In the genomic region with DNA sequence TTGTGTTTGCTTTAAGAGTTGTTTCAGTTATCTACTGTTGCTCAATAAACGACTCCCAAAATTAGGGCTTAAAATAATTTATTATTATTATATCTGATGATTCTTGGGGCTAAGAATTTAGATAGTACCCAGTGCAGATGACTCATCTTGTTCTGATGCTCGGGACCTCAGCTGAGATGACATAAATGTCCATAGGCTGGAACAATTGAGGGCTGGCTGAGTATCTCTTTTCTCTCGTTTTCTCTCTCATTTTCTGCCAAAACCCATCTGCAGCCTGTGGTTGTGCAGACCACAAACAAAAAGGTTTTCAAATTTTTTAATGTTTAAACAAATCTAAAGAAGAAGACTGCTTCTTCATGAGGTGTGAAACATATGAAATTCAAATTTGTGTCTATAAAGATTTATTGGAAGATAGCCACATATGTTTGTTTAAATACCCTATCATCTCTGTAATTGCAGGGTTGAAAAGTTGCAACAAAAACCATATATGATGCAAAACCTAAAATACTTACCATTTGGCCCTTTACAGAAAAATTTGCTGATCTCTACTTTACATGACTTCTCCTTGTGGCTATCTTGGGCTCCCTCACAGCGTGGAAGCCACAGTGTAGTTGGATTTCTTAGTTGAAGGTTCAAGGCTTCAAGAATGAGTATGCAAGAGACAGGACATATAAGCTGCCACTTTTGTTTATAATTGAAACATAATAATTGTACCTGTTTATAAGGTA, we compare ENCODE assay signal across 11 cellular contexts. TPM values are rescaled to one million over a fixed set of nuclear protein-coding genes. Genes with fewer than 3 reads are reported as not detected.
DNase-seq lines count a peak whose midpoint lies in the region; ATAC-seq and FAIRE-seq lines count a peak whose summit lies in the region.
"Had no signal": no experiment of that assay in that cellular context is flagged by ENCODE, and none has a peak within 500 bp of the region (broad histone marks: within the 10 kb centered on the region; RNA-seq: fewer than 3 reads in every experiment).

No MANE protein-coding gene starts in this region.

- peaks cover 84% of the 10 kb centered on the region for H3K4me1 Mint-ChIP-seq in activated CD4-positive, alpha-beta T cell treated with anti-CD3 and anti-CD28 coated beads, Interleukin-2, amount 10 ng/mL, durations not matched to agents 24 days and 14 days
- H3K4me1 Mint-ChIP-seq in activated naive CD8-positive, alpha-beta T cell treated with anti-CD3 and anti-CD28 coated beads, Interleukin-2, amount 50 U/mL, for 24 hours, result peaks cover 98% of the 10 kb centered on the region

- no peaks in the 10 kb centered on the region for H3K36me3 ChIP-seq in small intestine (ENCODE audit: control insufficient read depth in 2 of 2, insufficient read depth in 2 of 2, low read length in 2 of 2)
- H3K36me3 ChIP-seq: gastrocnemius medialis had no signal

- H3K36me3 Mint-ChIP-seq in activated CD4-positive, alpha-beta T cell treated with anti-CD3 and anti-CD28 coated beads, Interleukin-2, amount 10 ng/mL, durations not matched to agents 24 days and 14 days (ENCODE audit: low read depth), result peaks cover 11% of the 10 kb centered on the region
- H3K36me3 Mint-ChIP-seq in activated naive CD8-positive, alpha-beta T cell treated with anti-CD3 and anti-CD28 coated beads, Interleukin-2, amount 50 U/mL, for 24 hours (ENCODE audit: low read depth), result peaks cover 3% of the 10 kb centered on the region

- WGBS in small intestine, 3 donors, result 40 to 49% (median 43%) methylated on average over 4 of the region's 4 CpGs

- H3K27me3 ChIP-seq in small intestine (ENCODE audit: control insufficient read depth in 2 of 2, insufficient read depth in 2 of 2, low read length in 2 of 2), result no peaks in the 10 kb centered on the region
- H3K27me3 ChIP-seq: gastrocnemius medialis had no signal

- peaks cover 10% of the 10 kb centered on the region for H3K9me3 Mint-ChIP-seq in activated CD4-positive, alpha-beta T cell treated with anti-CD3 and anti-CD28 coated beads, Interleukin-2, amount 10 ng/mL, durations not matched to agents 24 days and 14 days
- no peaks in the 10 kb centered on the region for H3K9me3 Mint-ChIP-seq in activated naive CD8-positive, alpha-beta T cell treated with anti-CD3 and anti-CD28 coated beads, Interleukin-2, amount 50 U/mL, for 24 hours
- H3K9me3 Mint-ChIP-seq: nephron progenitor cell had no signal

- peak; percentile 76 for DNase-seq in activated CD4-positive, alpha-beta T cell treated with anti-CD3 and anti-CD28 coated beads, Interleukin-2, amount 10 ng/mL, durations not matched to agents 24 days and 14 days
- no peak for DNase-seq in activated CD4-positive, alpha-beta T cell treated with anti-CD3 and anti-CD28 coated beads for 1 hour
- DNase-seq in activated naive CD8-positive, alpha-beta T cell treated with anti-CD3 and anti-CD28 coated beads, Interleukin-2, amount 50 U/mL, for 24 hours, result no peak
- DNase-seq in small intestine (peak; percentile 27), activated gamma-delta T cell (lab: John Stamatoyannopoulos, UW) (no peak)
- DNase-seq in stimulated activated CD4-positive, alpha-beta T cell treated with anti-CD3 and anti-CD28 coated beads, Interleukin-4, amount 100 ng/mL, for 1 hour, result no peak
- DNase-seq: gastrocnemius medialis, nephron progenitor cell had no signal

- ATAC-seq in HG03354 (IDR thresholded peaks at IDR 0.05; ENCODE audit: poor library complexity, severe bottlenecking, unreplicated experiment), result peak; percentile 28
- ATAC-seq in activated naive CD8-positive, alpha-beta T cell treated with anti-CD3 and anti-CD28 coated beads, Interleukin-2, amount 50 U/mL, for 24 hours, result no peak
- ATAC-seq in GM19452 (IDR thresholded peaks at IDR 0.05; ENCODE audit: unreplicated experiment), result no peak
- ATAC-seq: gastrocnemius medialis had no signal

- peak overlapping the region; percentile 80 for H3K27ac Mint-ChIP-seq in activated CD4-positive, alpha-beta T cell treated with anti-CD3 and anti-CD28 coated beads, Interleukin-2, amount 10 ng/mL, durations not matched to agents 24 days and 14 days
- peak overlapping the region; percentile 68 for H3K27ac Mint-ChIP-seq in activated naive CD8-positive, alpha-beta T cell treated with anti-CD3 and anti-CD28 coated beads, Interleukin-2, amount 50 U/mL, for 24 hours

- no peaks in the 10 kb centered on the region for H3K4me1 ChIP-seq in small intestine (ENCODE audit: control insufficient read depth in 2 of 2, insufficient read depth in 1 of 2, low read depth in 1 of 2, low read length in 1 of 2)
- H3K4me1 ChIP-seq: gastrocnemius medialis had no signal

- H3K27ac ChIP-seq in small intestine (ENCODE audit: low read depth in 1 of 2, low read length in 1 of 2), result peak overlapping the region in 1 of 2 donors; percentile 42
- H3K27ac ChIP-seq: gastrocnemius medialis had no signal

- intact Hi-C loops in activated CD4-positive, alpha-beta T cell treated with anti-CD3 and anti-CD28 coated beads, Interleukin-2, amount 10 ng/mL, durations not matched to agents 24 days and 14 days (cut with micrococcal nuclease), result loop anchor here (5.0 to 10.0 kb wide), 4 partner anchors 258 to 849 kb away; a partner anchor contains a TSS

- no peak for FAIRE-seq in small intestine (lab: Jason Lieb, UNC)
- FAIRE-seq: A204.1 had no signal

- no peaks in the 10 kb centered on the region for H3K9me3 ChIP-seq in small intestine (ENCODE audit: control insufficient read depth, low read depth)
- H3K9me3 ChIP-seq: gastrocnemius medialis had no signal

- no peak overlapping the region for H3K4me3 ChIP-seq in small intestine (ENCODE audit: low read depth in 1 of 2, low read length in 2 of 2)
- H3K4me3 ChIP-seq: gastrocnemius medialis had no signal

- H3K27me3 Mint-ChIP-seq in activated CD4-positive, alpha-beta T cell treated with anti-CD3 and anti-CD28 coated beads, Interleukin-2, amount 10 ng/mL, durations not matched to agents 24 days and 14 days, result no peaks in the 10 kb centered on the region
- no peaks in the 10 kb centered on the region for H3K27me3 Mint-ChIP-seq in activated naive CD8-positive, alpha-beta T cell treated with anti-CD3 and anti-CD28 coated beads, Interleukin-2, amount 50 U/mL, for 24 hours

- peak overlapping the region; percentile 51 for H3K4me3 Mint-ChIP-seq in activated CD4-positive, alpha-beta T cell treated with anti-CD3 and anti-CD28 coated beads, Interleukin-2, amount 10 ng/mL, durations not matched to agents 24 days and 14 days
- H3K4me3 Mint-ChIP-seq in activated naive CD8-positive, alpha-beta T cell treated with anti-CD3 and anti-CD28 coated beads, Interleukin-2, amount 50 U/mL, for 24 hours, result peak overlapping the region; percentile 28
- H3K4me3 Mint-ChIP-seq: nephron progenitor cell had no signal

RNA-seq across cellular contexts. Expression of a gene that starts 14.8 kb away (rescaled TPM):
- 436 and 438 TPM in 2 replicates for total RNA-seq in activated CD4-positive, alpha-beta T cell treated with anti-CD3 and anti-CD28 coated beads, Interleukin-2, amount 10 ng/mL, durations not matched to agents 24 days and 14 days
- polyA plus RNA-seq in small intestine, result 1 to 10 TPM; 1.6 to 6.8 (median 3.8) TPM

Comparison
In these comparisons a context has a peak if more than half of its experiments do, and no peak if none do; other contexts are left out.
1. DNase-seq: peak in activated CD4-positive, alpha-beta T cell treated with anti-CD3 and anti-CD28 coated beads, Interleukin-2, amount 10 ng/mL, durations not matched to agents 24 days and 14 days (single experiment) and small intestine (single experiment); none in activated CD4-positive, alpha-beta T cell treated with anti-CD3 and anti-CD28 coated beads for 1 hour (single experiment), activated naive CD8-positive, alpha-beta T cell treated with anti-CD3 and anti-CD28 coated beads, Interleukin-2, amount 50 U/mL, for 24 hours (single experiment), stimulated activated CD4-positive, alpha-beta T cell treated with anti-CD3 and anti-CD28 coated beads, Interleukin-4, amount 100 ng/mL, for 1 hour (single experiment) and activated gamma-delta T cell (single experiment).